In genomic region chr22:37419916-37420655, GRCh38 we compare ENCODE assay signal across 8 cellular contexts. TPM values are rescaled to one million over a fixed set of nuclear protein-coding genes. Genes with fewer than 3 reads are reported as not detected.
A peak's percentile ranks its signal among the peaks of the same experiment; 100 is the strongest.
DNase-seq lines count a peak whose midpoint lies in the region; ATAC-seq, FAIRE-seq and TF ChIP-seq lines count a peak whose summit lies in the region.

No MANE protein-coding gene starts in this region.

- in situ Hi-C loops in astrocyte of the spinal cord (cut with HindIII; ENCODE audit: low sequenced_read_pairs) (no loop called here), ACHN (cut with HindIII; ENCODE audit: low pct_ligation_motif_present, low pct_unique_long_range_greater_than_20kb, low sequenced_read_pairs) (no loop called here)

- no peak for TF ChIP-seq CTCF in astrocyte of the spinal cord (IDR thresholded peaks at IDR 0.05; ENCODE audit: low read depth, low read length)

- TF ChIP-seq POLR2A in GM12891 (IDR thresholded peaks at IDR 0.05; ENCODE audit: low read depth, low read length), result no peak

- peak; percentile 15 for DNase-seq in stimulated activated CD4-positive, alpha-beta T cell treated with anti-CD3 and anti-CD28 coated beads, Interleukin-4, amount 100 ng/mL, for 24 hours
- DNase-seq in stimulated activated CD4-positive, alpha-beta T cell treated with anti-CD3 and anti-CD28 coated beads, Interleukin-1b, Interleukin-23, amount 100 ng/mL, for 48 hours, result no peak
- DNase-seq in astrocyte of the spinal cord (ENCODE audit: low read depth, low spot score) (no peak), left lobe of liver (ENCODE audit: low spot score) (no peak), NCI-H2081 treated with DMSO at 0.1 percent for 48 hours (lab: John Stamatoyannopoulos, UW) (no peak), GM12891 (ENCODE audit: insufficient read length, low spot score) (no peak), ACHN (no peak)

- peak; percentile 62 for ATAC-seq in left lobe of liver
- ATAC-seq in GM19324 (IDR thresholded peaks at IDR 0.05; ENCODE audit: low FRiP score, unreplicated experiment), result no peak

- FAIRE-seq in GM12891 (lab: Jason Lieb, UNC), result no peak

- peak overlapping the region; percentile 33 for H3K4me3 ChIP-seq in astrocyte of the spinal cord (ENCODE audit: low read depth, low read length)

TF ChIP-seq in GM12891, 5 proteins besides CTCF, POLR2A, EP300 and RAD21:
- TF ChIP-seq PAX5 (IDR thresholded peaks at IDR 0.05; ENCODE audit: insufficient read depth, low read length, severe bottlenecking) (no peak), POU2F2 (IDR thresholded peaks at IDR 0.05; ENCODE audit: low read depth, low read length) (no peak), POLR2AphosphoS5 (IDR thresholded peaks at IDR 0.05; ENCODE audit: low read depth, low read length) (no peak), TAF1 (IDR thresholded peaks at IDR 0.05; ENCODE audit: low read depth, low read length) (no peak)
TF ChIP-seq in GM12891: peak in this region for 0.

RNA-seq across cellular contexts. Expression of gene ELFN2, which starts 7.2 kb away (rescaled TPM):
- 0.23 TPM for total RNA-seq in left lobe of liver
- polyA plus RNA-seq in GM12891 (2012; ENCODE audit: low read depth, missing spikeins), result 0.01 TPM
